Comparison of ENCODE assay signal across 8 cellular contexts in genomic region chr13:27481766-27482165, GRCh38.
DNase-seq lines count a peak whose midpoint lies in the region; ATAC-seq lines count a peak whose summit lies in the region.

No MANE protein-coding gene starts in this region.

- DNase-seq in SKM-1 treated with dmso at 0.1 percent for 144 hours (lab: John Stamatoyannopoulos, UW; ENCODE audit: unreplicated experiment) (peak; percentile 16), SKM-1 (lab: John Stamatoyannopoulos, UW; ENCODE audit: unreplicated experiment) (no peak), NCI-H1092 treated with DMSO at 0.1 percent for 48 hours (lab: John Stamatoyannopoulos, UW) (peak; percentile 36), hepatic stellate cell (ENCODE audit: low spot score) (peak; percentile 32), MV-4-11 (lab: John Stamatoyannopoulos, UW) (no peak)
- DNase-seq in activated T-cell treated with anti-CD3 and anti-CD28 coated beads, Interleukin-2, amount 50 U/mL, for 1 hour: peak; percentile 24
- DNase-seq in stimulated activated CD4-positive, alpha-beta T cell treated with anti-CD3 and anti-CD28 coated beads, Interleukin-4, amount 100 ng/mL, for 1 hour: peak; percentile 17

- ATAC-seq in GM18867 (IDR thresholded peaks at IDR 0.05; ENCODE audit: unreplicated experiment): no peak

Comparison
In these comparisons a context has a peak if more than half of its experiments do, and no peak if none do; other contexts are left out.
1. DNase-seq: peak in SKM-1 treated with dmso at 0.1 percent for 144 hours (single experiment), NCI-H1092 treated with DMSO at 0.1 percent for 48 hours (single experiment), activated T-cell treated with anti-CD3 and anti-CD28 coated beads, Interleukin-2, amount 50 U/mL, for 1 hour (single experiment), hepatic stellate cell (single experiment) and stimulated activated CD4-positive, alpha-beta T cell treated with anti-CD3 and anti-CD28 coated beads, Interleukin-4, amount 100 ng/mL, for 1 hour (single experiment); none in SKM-1 (single experiment) and MV-4-11 (single experiment).